ENCODE assay signal across 9 cellular contexts in genomic region chr1:224502459-224503160, GRCh38.
DNase-seq lines count a peak whose midpoint lies in the region; ATAC-seq, FAIRE-seq and TF ChIP-seq lines count a peak whose summit lies in the region.
"Had no signal": no experiment of that assay in that cellular context is flagged by ENCODE, and none has a peak within 500 bp of the region (broad histone marks: within the 10 kb centered on the region; RNA-seq: fewer than 3 reads in every experiment).

No MANE protein-coding gene starts in this region.

- ATAC-seq in pancreas (peak; percentile 30 to 47 (median 36)), GM21381 (IDR thresholded peaks at IDR 0.05; ENCODE audit: unreplicated experiment) (no peak)

- H3K4me3 ChIP-seq in GM23248: no peak overlapping the region
- peak overlapping the region; percentile 54 for H3K4me3 ChIP-seq in endodermal cell (ENCODE audit: low read length)
- H3K4me3 ChIP-seq in pancreas: no peak overlapping the region

- no peaks in the 10 kb centered on the region for H4K20me1 ChIP-seq in GM23248 (ENCODE audit: insufficient read depth)

- no peak for FAIRE-seq in pancreas (lab: Jason Lieb, UNC)

- H3K4me2 ChIP-seq in GM23248 (ENCODE audit: unreplicated experiment): no peak overlapping the region

- no peaks in the 10 kb centered on the region for H3K9me2 ChIP-seq in GM23248 (ENCODE audit: insufficient read depth)

- H3K36me3 Mint-ChIP-seq in endodermal cell (ENCODE audit: low read depth): no peaks in the 10 kb centered on the region
- H3K36me3 Mint-ChIP-seq: IgD-negative memory B cell had no signal

- H3K27ac Mint-ChIP-seq in endodermal cell: peak overlapping the region; percentile 79

- in situ Hi-C loops in GM23248 (cut with MboI): no loop called here

- H3K36me3 ChIP-seq in GM23248 (ENCODE audit: low read depth) (no peaks in the 10 kb centered on the region), endodermal cell (ENCODE audit: control insufficient read depth, insufficient read depth, low read length) (no peaks in the 10 kb centered on the region), pancreas (no peaks in the 10 kb centered on the region)

- no peaks in the 10 kb centered on the region for H3K27me3 ChIP-seq in GM23248 (replicated peaks; ENCODE audit: insufficient read depth)
- no peaks in the 10 kb centered on the region for H3K27me3 ChIP-seq in endodermal cell (ENCODE audit: control insufficient read depth, insufficient read depth, low read length, poor library complexity, severe bottlenecking)
- H3K27me3 ChIP-seq in pancreas: no peaks in the 10 kb centered on the region

- H3K9ac ChIP-seq in GM23248 (peak overlapping the region; percentile 61; the same call in 1 of the 2 replicates), endodermal cell (ENCODE audit: extremely low read depth, low read length, poor library complexity, severe bottlenecking) (peak overlapping the region; percentile 11)

- no peaks in the 10 kb centered on the region for H3K27me3 Mint-ChIP-seq in endodermal cell (ENCODE audit: insufficient read depth)
- H3K27me3 Mint-ChIP-seq: IgD-negative memory B cell had no signal

- H3K27ac ChIP-seq in GM23248 (peak overlapping the region; percentile 67; the same call in 1 of the 2 replicates), endodermal cell (ENCODE audit: low read depth, low read length) (peak overlapping the region; percentile 82), pancreas (peak overlapping the region; percentile 76 to 88 (median 85))

- no peak for TF ChIP-seq CTCF in endodermal cell (conservative IDR thresholded peaks at IDR 0.05)
- no peak for TF ChIP-seq CTCF in pancreas (IDR thresholded peaks at IDR 0.05)

- H3K4me1 ChIP-seq in GM23248 (ENCODE audit: insufficient read depth) (peaks cover 61% of the 10 kb centered on the region), endodermal cell (ENCODE audit: control insufficient read depth, insufficient read depth, low read length) (peaks cover 4% of the 10 kb centered on the region), pancreas (peaks cover 19 to 48% (median 31%) of the 10 kb centered on the region in 3 donors)

- H2AFZ ChIP-seq in GM23248: peak overlapping the region; percentile 82; the same call in 1 of the 2 replicates

- H3K4me1 Mint-ChIP-seq in endodermal cell: peaks cover 53% of the 10 kb centered on the region

- no peaks in the 10 kb centered on the region for H3K79me2 ChIP-seq in GM23248 (ENCODE audit: insufficient read depth)

- peak overlapping the region; percentile 26 for H3K4me3 Mint-ChIP-seq in endodermal cell

- 72 to 80% methylated on average over 10 to 12 of the region's 12 CpGs for WGBS in GM23248 (ENCODE audit: low coverage in 1 of 2, low lambda C conversion rate in 2 of 2, missing lambda C conversion rate in 2 of 2), 2 experiments
- 27% methylated on average over 2 to 11 of the region's 12 CpGs for WGBS in endodermal cell (ENCODE audit: insufficient coverage in 1 of 2, insufficient read length in 1 of 2), 2 experiments
- 15 to 16% methylated on average over 12 of the region's 12 CpGs for WGBS in pancreas, 2 donors

- H3K9me3 ChIP-seq in GM23248 (ENCODE audit: low read depth) (no peaks in the 10 kb centered on the region), endodermal cell (ENCODE audit: control insufficient read depth, low read length) (no peaks in the 10 kb centered on the region), pancreas (no peaks in the 10 kb centered on the region)

- intact Hi-C loops in pancreas (cut with DNase I): no loop called here

- peaks cover 60% of the 10 kb centered on the region for H3F3A ChIP-seq in GM23248 (ENCODE audit: insufficient read depth)

- DNase-seq in GM23248: no peak
- DNase-seq in NCI-H345 treated with DMSO at 0.1 percent for 48 hours (lab: John Stamatoyannopoulos, UW; ENCODE audit: unreplicated experiment): peak; percentile 59
- peak; percentile 86 for DNase-seq in endodermal cell
- DNase-seq in pancreas: peak in 5 of 6 donors; percentile 44 to 71 (median 57)
- DNase-seq in NCI-H1048 (lab: John Stamatoyannopoulos, UW): no peak
- DNase-seq in OCI-M2 (lab: John Stamatoyannopoulos, UW; ENCODE audit: unreplicated experiment): no peak
- DNase-seq in activated CD4-positive, alpha-beta T cell treated with anti-CD3 and anti-CD28 coated beads, Interleukin-2, amount 50 U/mL, for 1 hour: no peak

- H3K9me3 Mint-ChIP-seq in endodermal cell: no peaks in the 10 kb centered on the region
- H3K9me3 Mint-ChIP-seq: IgD-negative memory B cell had no signal

Comparison
In these comparisons a context has a peak if more than half of its experiments do, and no peak if none do; other contexts are left out.
1. DNase-seq: peak in NCI-H345 treated with DMSO at 0.1 percent for 48 hours (single experiment), endodermal cell (single experiment) and pancreas (5 of 6); none in GM23248 (single experiment), NCI-H1048 (single experiment), OCI-M2 (single experiment) and activated CD4-positive, alpha-beta T cell treated with anti-CD3 and anti-CD28 coated beads, Interleukin-2, amount 50 U/mL, for 1 hour (single experiment).
2. Peak in every context shown above with its lines, with median percentiles within 50 percentile points of each other: H3K27ac ChIP-seq.